Comparison of ENCODE assay signal across 12 cellular contexts in genomic region chr22:35398574-35398973, GRCh38. TPM values are rescaled to one million over a fixed set of nuclear protein-coding genes. Genes with fewer than 3 reads are reported as not detected.
DNase-seq lines count a peak whose midpoint lies in the region; ATAC-seq and TF ChIP-seq lines count a peak whose summit lies in the region.
"Had no signal": no experiment of that assay in that cellular context is flagged by ENCODE, and none has a peak within 500 bp of the region (broad histone marks: within the 10 kb centered on the region; RNA-seq: fewer than 3 reads in every experiment).

No MANE protein-coding gene starts in this region.

- H3K27ac ChIP-seq in CD8-positive, alpha-beta memory T cell (ENCODE audit: low read depth, low read length) = no peak overlapping the region
- H3K27ac ChIP-seq in HEK293 (ENCODE audit: extremely low read depth, low read depth, low read length) = no peak overlapping the region
- H3K27ac ChIP-seq: cardiac muscle cell had no signal

- no peaks in the 10 kb centered on the region for H3K9me3 Mint-ChIP-seq in CD8-positive, alpha-beta memory T cell
- no peaks in the 10 kb centered on the region for H3K9me3 Mint-ChIP-seq in activated naive CD4-positive, alpha-beta T cell treated with anti-CD3 and anti-CD28 coated beads, Interleukin-2, amount 50 U/mL, for 72 hours
- H3K9me3 Mint-ChIP-seq in nephron progenitor cell = no peaks in the 10 kb centered on the region

- peak overlapping the region; percentile 34 to 96 (median 78) for H3K27ac Mint-ChIP-seq in CD8-positive, alpha-beta memory T cell
- H3K27ac Mint-ChIP-seq in activated naive CD4-positive, alpha-beta T cell treated with anti-CD3 and anti-CD28 coated beads, Interleukin-2, amount 50 U/mL, for 72 hours = peak overlapping the region; percentile 85 to 96
- H3K27ac Mint-ChIP-seq in nephron progenitor cell = no peak overlapping the region

- peak overlapping the region; percentile 75 for H3K4me3 ChIP-seq in CD8-positive, alpha-beta memory T cell (ENCODE audit: low read length)
- no peak overlapping the region for H3K4me3 ChIP-seq in HEK293 (ENCODE audit: low read depth, low read length)

- CTCF ChIA-PET in CD8-positive, alpha-beta memory T cell (lab: Charles Lee) = no interaction called here
- CTCF ChIA-PET in HEK293 (lab: Yijun Ruan, JAX) = interaction anchor here (1.3 kb wide), 1 partner anchor 47 kb away, joined by 3 read pairs; no protein-coding TSS in a partner anchor

- no peaks in the 10 kb centered on the region for H3K36me3 ChIP-seq in CD8-positive, alpha-beta memory T cell (ENCODE audit: insufficient read depth, low read length)
- peaks cover 15 to 31% of the 10 kb centered on the region in 2 experiments; a peak in 2 of 3 replicates for H3K36me3 ChIP-seq in HEK293 (ENCODE audit: control insufficient read depth in 2 of 2, insufficient read depth in 1 of 2, low read length in 2 of 2)
- H3K36me3 ChIP-seq: cardiac muscle cell had no signal

- peaks cover 26 to 42% (median 28%) of the 10 kb centered on the region in 3 donors for H3K4me1 Mint-ChIP-seq in CD8-positive, alpha-beta memory T cell
- H3K4me1 Mint-ChIP-seq in nephron progenitor cell = peaks cover 64% of the 10 kb centered on the region

- DNase-seq in CD8-positive, alpha-beta memory T cell = no peak
- DNase-seq in activated naive CD4-positive, alpha-beta T cell treated with anti-CD3 and anti-CD28 coated beads, Interleukin-2, amount 50 U/mL, for 72 hours (ENCODE audit: low spot score in 2 of 2) = no peak
- DNase-seq in nephron progenitor cell (no peak), Ammon's horn (ENCODE audit: low spot score) (no peak), LoVo (ENCODE audit: low spot score) (no peak)
- DNase-seq: DMS 273 treated with DMSO at 0.1 percent for 48 hours, hippocampal formation, mammary epithelial cell, T1000 had no signal

- TF ChIP-seq CTCF in HEK293 (tag by site-specific recombination; IDR thresholded peaks at IDR 0.05) = no peak
- no peak for TF ChIP-seq CTCF in nephron progenitor cell (IDR thresholded peaks at IDR 0.05)

- H3K4me3 Mint-ChIP-seq in CD8-positive, alpha-beta memory T cell = peak overlapping the region; percentile 67 to 99 (median 98)
- peak overlapping the region; percentile 99 for H3K4me3 Mint-ChIP-seq in nephron progenitor cell

- no peak for ATAC-seq in activated naive CD4-positive, alpha-beta T cell treated with anti-CD3 and anti-CD28 coated beads, Interleukin-2, amount 50 U/mL, for 72 hours
- no peak for ATAC-seq in GM18502 (IDR thresholded peaks at IDR 0.05; ENCODE audit: poor library complexity, unreplicated experiment)

- peaks cover 0 to 7% of the 10 kb centered on the region in 2 donors for H3K27me3 Mint-ChIP-seq in CD8-positive, alpha-beta memory T cell
- no peaks in the 10 kb centered on the region for H3K27me3 Mint-ChIP-seq in nephron progenitor cell (ENCODE audit: low read depth, poor library complexity)

- peaks cover 0 to 27% (median 6%) of the 10 kb centered on the region in 3 donors for H3K36me3 Mint-ChIP-seq in CD8-positive, alpha-beta memory T cell
- peaks cover 33 to 40% of the 10 kb centered on the region in 2 donors for H3K36me3 Mint-ChIP-seq in activated naive CD4-positive, alpha-beta T cell treated with anti-CD3 and anti-CD28 coated beads, Interleukin-2, amount 50 U/mL, for 72 hours
- H3K36me3 Mint-ChIP-seq in nephron progenitor cell (ENCODE audit: low read depth) = peaks cover 16% of the 10 kb centered on the region

- H3K27me3 ChIP-seq in CD8-positive, alpha-beta memory T cell (ENCODE audit: insufficient read depth, low read length, poor library complexity, severe bottlenecking) = no peaks in the 10 kb centered on the region
- H3K27me3 ChIP-seq: cardiac muscle cell had no signal

- H3K4me1 ChIP-seq in CD8-positive, alpha-beta memory T cell (ENCODE audit: insufficient read depth, low read length) = peaks cover 9% of the 10 kb centered on the region
- H3K4me1 ChIP-seq in HEK293 (ENCODE audit: control insufficient read depth, insufficient read depth, low read length) = peaks cover 10% of the 10 kb centered on the region

- H3K9me3 ChIP-seq in CD8-positive, alpha-beta memory T cell (ENCODE audit: low read length) = no peaks in the 10 kb centered on the region
- no peaks in the 10 kb centered on the region for H3K9me3 ChIP-seq in HEK293 (ENCODE audit: control insufficient read depth, insufficient read depth, low read depth, low read length)

- POLR2A ChIA-PET in CD8-positive, alpha-beta memory T cell (lab: Charles Lee) = interaction anchor here (0.5 kb wide), 1 partner anchor 68 kb away, joined by 3 read pairs; no protein-coding TSS in a partner anchor
- POLR2A ChIA-PET in HEK293 (lab: Yijun Ruan, JAX) = interaction anchor here (0.7 to 1.6 kb wide), 3 partner anchors 10 to 307 kb away, joined by 3 to 8 read pairs (median 3); partner anchors contain the start of gene HMOX1

TF ChIP-seq in HEK293, 187 proteins besides CTCF, POLR2A, EP300 and RAD21:
- TF ChIP-seq KLF16 (tag by site-specific recombination; IDR thresholded peaks at IDR 0.05) (no peak), ZNF121 (tag by site-specific recombination; IDR thresholded peaks at IDR 0.05) (peak; percentile 95)

RNA-seq across cellular contexts. Expression of gene MCM5, which starts 1.4 kb away (rescaled TPM):
- 100 to 1,000 TPM; 287 to 300 TPM for total RNA-seq in CD8-positive, alpha-beta memory T cell
- polyA plus RNA-seq in CD8-positive, alpha-beta memory T cell = 28.4 TPM
- total RNA-seq in activated naive CD4-positive, alpha-beta T cell treated with anti-CD3 and anti-CD28 coated beads, Interleukin-2, amount 50 U/mL, for 72 hours = 100 to 1,000 TPM; 157 to 310 TPM

RNA-seq across cellular contexts. Expression of gene HMOX1, which starts 17.7 kb away (rescaled TPM):
- total RNA-seq in CD8-positive, alpha-beta memory T cell = 1 to 10 TPM; 5.1 to 5.6 TPM
- 0.25 TPM for polyA plus RNA-seq in CD8-positive, alpha-beta memory T cell
- under 1 TPM; 0.14 to 0.48 TPM for total RNA-seq in activated naive CD4-positive, alpha-beta T cell treated with anti-CD3 and anti-CD28 coated beads, Interleukin-2, amount 50 U/mL, for 72 hours

Comparison
In these comparisons a context has a peak if more than half of its experiments do, and no peak if none do; other contexts are left out.
1. RNA of gene HMOX1, which starts 17.7 kb away (total RNA-seq): 5.1 to 5.6 TPM in CD8-positive, alpha-beta memory T cell; 0.14 to 0.48 TPM in activated naive CD4-positive, alpha-beta T cell treated with anti-CD3 and anti-CD28 coated beads, Interleukin-2, amount 50 U/mL, for 72 hours; every median in the first group is over 4 times any median in the second.